ENCODE assay signal across 8 cellular contexts in the genomic region with DNA sequence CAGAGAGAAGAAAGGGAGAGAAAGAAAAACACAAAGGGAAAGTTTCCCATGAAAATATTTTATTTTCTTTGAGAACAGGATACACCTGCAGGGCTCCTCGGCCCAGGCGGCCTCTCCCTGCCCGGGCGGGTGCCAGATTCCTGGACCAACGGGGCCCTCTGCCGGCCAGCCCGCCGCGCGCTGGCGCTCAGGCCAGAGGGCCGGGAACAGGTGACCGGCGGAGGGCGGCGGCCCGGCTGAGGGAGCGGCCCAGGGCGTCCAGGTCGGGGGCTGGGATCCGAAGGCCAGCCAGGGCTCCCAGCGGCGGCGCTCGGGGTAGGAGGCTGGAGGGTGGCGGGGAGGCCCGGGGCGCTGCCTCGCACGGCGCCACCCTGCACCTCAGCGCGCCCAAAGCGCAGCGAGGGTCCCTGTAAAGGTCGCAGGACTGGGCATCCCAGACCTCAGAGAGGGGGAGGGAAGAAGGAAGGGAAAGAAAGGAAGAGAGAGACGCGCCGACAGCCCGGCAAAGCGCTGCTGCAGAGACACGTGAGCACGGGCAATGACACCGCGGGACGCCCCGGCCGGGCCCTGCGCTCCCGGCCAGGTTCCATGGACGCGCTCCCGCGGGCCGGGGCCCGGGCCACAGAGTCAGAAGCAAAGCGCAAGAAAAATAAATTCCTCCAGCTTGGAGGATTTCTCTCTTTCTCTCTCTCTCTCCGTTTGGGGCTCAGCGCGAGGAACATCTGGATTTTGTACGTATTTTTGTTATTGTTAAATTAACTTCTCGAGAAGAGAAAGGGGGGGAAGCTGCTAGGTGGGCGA. TPM values are rescaled to one million over a fixed set of nuclear protein-coding genes. Genes with fewer than 3 reads are reported as not detected.
DNase-seq lines count a peak whose midpoint lies in the region; ATAC-seq and TF ChIP-seq lines count a peak whose summit lies in the region.

No MANE protein-coding gene starts in this region.

- TSS peak; percentile 68 for BruUV-seq in Panc1 (replicated peaks; lab: Mats Ljungman, UMichigan)

- H3K4me1 ChIP-seq in Panc1 (ENCODE audit: control insufficient read depth, insufficient read depth, low read length) (peaks cover 40% of the 10 kb centered on the region), neuronal stem cell (ENCODE audit: control insufficient read depth in 2 of 2, insufficient read depth in 1 of 2, low read depth in 1 of 2, low read length in 2 of 2) (peaks cover 13 to 16% of the 10 kb centered on the region in 2 donors), upper lobe of right lung (peaks cover 22% of the 10 kb centered on the region)

- H3K4ac ChIP-seq in neuronal stem cell (ENCODE audit: low read length) = no peak overlapping the region

- CTCF ChIA-PET in Panc1 (lab: Charles Lee) = no interaction called here

- H2BK12ac ChIP-seq in neuronal stem cell (ENCODE audit: low read length) = no peak overlapping the region

- H2AK5ac ChIP-seq in neuronal stem cell (ENCODE audit: low read depth, low read length) = peak overlapping the region; percentile 92

- no peak overlapping the region for H2BK15ac ChIP-seq in neuronal stem cell (ENCODE audit: low read length)

- H3K14ac ChIP-seq in neuronal stem cell (ENCODE audit: low read length) = no peak overlapping the region

- POLR2A ChIA-PET in Panc1 (lab: Charles Lee) = no interaction called here

- peaks cover 4% of the 10 kb centered on the region for H3K79me1 ChIP-seq in neuronal stem cell (ENCODE audit: low read depth, low read length)

- no CpG with 5 or more reads among the region's 63 CpGs for WGBS in neuronal stem cell (ENCODE audit: extremely low coverage in 2 of 2, insufficient read length in 2 of 2, insufficient replicate concordance in 1 of 2), 2 donors

- H2AFZ ChIP-seq in neuronal stem cell (ENCODE audit: low read length) = peak overlapping the region; percentile 97

- intact Hi-C loops in Panc1 (cut with micrococcal nuclease; ENCODE audit: unreplicated experiment) = loop anchor here (2.0 to 10.0 kb wide), 3 partner anchors 152 to 465 kb away; no protein-coding TSS in a partner anchor
- intact Hi-C loops in upper lobe of right lung (cut with DNase I) = loop anchor here (5.0 to 10.0 kb wide), 2 partner anchors 185 to 462 kb away; no protein-coding TSS in a partner anchor

- peak overlapping the region; percentile 92 for H3K4me2 ChIP-seq in neuronal stem cell (ENCODE audit: insufficient read depth, low read length, poor library complexity, severe bottlenecking)

- peak overlapping the region; percentile 76 for H3K18ac ChIP-seq in neuronal stem cell (ENCODE audit: low read length)

- no peaks in the 10 kb centered on the region for H3K27me3 ChIP-seq in Panc1 (ENCODE audit: control insufficient read depth, insufficient read depth, low read length)
- H3K27me3 ChIP-seq in neuronal stem cell (ENCODE audit: control insufficient read depth in 3 of 3, insufficient read depth in 3 of 3, low read depth in 1 of 3, low read length in 3 of 3) = peaks cover 0 to 24% (median 22%) of the 10 kb centered on the region in 3 experiments
- H3K27me3 ChIP-seq in upper lobe of right lung = peaks cover 11% of the 10 kb centered on the region

- H4K8ac ChIP-seq in neuronal stem cell (ENCODE audit: low read depth, low read length) = no peak overlapping the region

- no peak overlapping the region for H4K91ac ChIP-seq in neuronal stem cell (ENCODE audit: low read depth, low read length, poor library complexity)

- no peak overlapping the region for H2BK120ac ChIP-seq in neuronal stem cell (ENCODE audit: low read depth, low read length)

- peak overlapping the region; percentile 25 for H3K23ac ChIP-seq in neuronal stem cell (ENCODE audit: low read depth, low read length, poor library complexity)

- no peaks in the 10 kb centered on the region for H3K36me3 ChIP-seq in Panc1 (ENCODE audit: control insufficient read depth, insufficient read depth, low read length)
- H3K36me3 ChIP-seq in neuronal stem cell (replicated peaks in 1 of 2; ENCODE audit: control insufficient read depth in 2 of 2, insufficient read depth in 2 of 2, low read length in 2 of 2) = no peaks in the 10 kb centered on the region
- H3K36me3 ChIP-seq in upper lobe of right lung = no peaks in the 10 kb centered on the region

- H3K4me3 ChIP-seq in Panc1 (ENCODE audit: low read depth in 2 of 2, low read length in 2 of 2) = peak overlapping the region; percentile 71 to 91
- H3K4me3 ChIP-seq in neuronal stem cell (ENCODE audit: low read length in 2 of 2) = peak overlapping the region; percentile 53 to 82
- H3K4me3 ChIP-seq in upper lobe of right lung = peak overlapping the region; percentile 55

- TF ChIP-seq CTCF in Panc1 (IDR thresholded peaks at IDR 0.05) (peak; percentile 94), upper lobe of right lung (IDR thresholded peaks at IDR 0.05) (peak; percentile 73)

- H3K27ac ChIP-seq in Panc1 (ENCODE audit: low read length) (peak overlapping the region; percentile 90), neuronal stem cell (replicated peaks; ENCODE audit: low read length) (no peak overlapping the region), upper lobe of right lung (peak overlapping the region; percentile 72)

- H3K9me3 ChIP-seq in Panc1 (ENCODE audit: control insufficient read depth, insufficient read depth, low read depth, low read length) (no peaks in the 10 kb centered on the region), neuronal stem cell (replicated peaks in 1 of 2; ENCODE audit: control insufficient read depth in 2 of 2, insufficient read depth in 1 of 2, low read depth in 1 of 2, low read length in 2 of 2) (no peaks in the 10 kb centered on the region), upper lobe of right lung (no peaks in the 10 kb centered on the region)

- peak overlapping the region; percentile 71 for H3K9ac ChIP-seq in neuronal stem cell (ENCODE audit: low read depth, low read length, poor library complexity)

- in situ Hi-C loops in Panc1 (cut with HindIII; ENCODE audit: low pct_unique_long_range_greater_than_20kb, low sequenced_read_pairs) = no loop called here

- H2BK5ac ChIP-seq in neuronal stem cell (ENCODE audit: low read length) = peak overlapping the region; percentile 20

- DNase-seq in SIG-M5 treated with dmso at 0.1 percent for 504 hours (lab: John Stamatoyannopoulos, UW; ENCODE audit: unreplicated experiment) = peak; percentile 30
- no peak for DNase-seq in SIG-M5 (lab: John Stamatoyannopoulos, UW)
- no peak for DNase-seq in Panc1 (ENCODE audit: low read depth, low spot score)
- DNase-seq in activated naive CD4-positive, alpha-beta T cell treated with anti-CD3 and anti-CD28 coated beads, Interleukin-2, amount 50 U/mL, for 16 hours = peak; percentile 53
- peak; percentile 44 for DNase-seq in germinal center (ENCODE audit: low spot score)
- peak; percentile 71 for DNase-seq in neuronal stem cell (ENCODE audit: low spot score)
- peak; percentile 91 for DNase-seq in upper lobe of right lung

- ATAC-seq in HG03432 (IDR thresholded peaks at IDR 0.05; ENCODE audit: unreplicated experiment) (peak; percentile 80), Panc1 (peak; percentile 81), upper lobe of right lung (peak; percentile 81)

RNA-seq across cellular contexts. Expression of gene WNT9A, which starts 0.9 kb away (rescaled TPM):
- 26.5 TPM for total RNA-seq in Panc1 (2021; ENCODE audit: unreplicated experiment)
- polyA plus RNA-seq in Panc1 (2012; ENCODE audit: insufficient read length) = 46.9 TPM
- 0.61 TPM for polyA plus RNA-seq in neuronal stem cell (2013, experiment 1 of 2)
- 0.69 TPM for polyA plus RNA-seq in neuronal stem cell (2013, experiment 2 of 2)
- 10.2 TPM for total RNA-seq in upper lobe of right lung

RNA-seq across cellular contexts. Expression of gene WNT3A, which starts 60.0 kb away (rescaled TPM):
- total RNA-seq in Panc1 (2021; ENCODE audit: unreplicated experiment) (not detected), upper lobe of right lung (10.1 TPM)
- not detected for polyA plus RNA-seq in Panc1 (2012; ENCODE audit: insufficient read length)
- 0.01 TPM for polyA plus RNA-seq in neuronal stem cell (2013, experiment 1 of 2)
- polyA plus RNA-seq in neuronal stem cell (2013, experiment 2 of 2) = 0.01 TPM

Comparison
In these comparisons a context has a peak if more than half of its experiments do, and no peak if none do; other contexts are left out.
1. DNase-seq: peak in SIG-M5 treated with dmso at 0.1 percent for 504 hours (single experiment), activated naive CD4-positive, alpha-beta T cell treated with anti-CD3 and anti-CD28 coated beads, Interleukin-2, amount 50 U/mL, for 16 hours (single experiment), germinal center (single experiment), neuronal stem cell (single experiment) and upper lobe of right lung (single experiment); none in SIG-M5 (single experiment) and Panc1 (single experiment).
2. RNA of gene WNT3A, which starts 60.0 kb away (total RNA-seq): 10.1 TPM in upper lobe of right lung (single experiment); not detected in Panc1 (single experiment); every median in the first group is over 10 times any median in the second.
3. Peak in every context shown above with its lines, with median percentiles within 50 percentile points of each other: ATAC-seq and H3K4me3 ChIP-seq.